Comparison of ENCODE assay signal across 31 cellular contexts in the genomic region with DNA sequence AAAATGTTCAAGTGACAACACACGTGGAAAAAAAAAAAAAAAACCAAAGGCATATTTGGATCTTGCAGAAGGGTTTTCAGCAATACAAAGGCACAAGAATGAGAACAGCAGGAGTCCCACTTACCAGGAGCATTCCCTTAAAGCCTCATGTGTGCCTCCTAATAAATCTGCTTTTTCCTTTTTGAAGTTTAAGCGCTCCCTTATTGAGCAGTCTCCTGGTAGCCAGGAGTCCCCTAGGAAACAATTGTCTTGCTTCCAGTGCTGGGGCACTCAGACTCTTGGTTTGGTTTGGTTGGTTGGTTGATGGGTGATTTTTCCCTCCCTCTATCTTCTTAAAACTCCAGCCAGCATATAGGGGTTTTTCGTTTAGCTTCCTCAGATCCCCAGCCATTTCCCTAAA.
DNase-seq lines count a peak whose midpoint lies in the region; ATAC-seq and TF ChIP-seq lines count a peak whose summit lies in the region.
"Had no signal": no experiment of that assay in that cellular context is flagged by ENCODE, and none has a peak within 500 bp of the region (broad histone marks: within the 10 kb centered on the region; RNA-seq: fewer than 3 reads in every experiment).

No MANE protein-coding gene starts in this region.

- H3K36me3 ChIP-seq in GM23338 (ENCODE audit: insufficient read depth): no peaks in the 10 kb centered on the region
- no peaks in the 10 kb centered on the region for H3K36me3 ChIP-seq in endodermal cell (ENCODE audit: control insufficient read depth, insufficient read depth, low read length)
- no peaks in the 10 kb centered on the region for H3K36me3 ChIP-seq in parathyroid adenoma (ENCODE audit: control insufficient read depth, insufficient read depth, low read length)
- H3K36me3 ChIP-seq in PC-3 (ENCODE audit: low read depth, low read length): no peaks in the 10 kb centered on the region
- H3K36me3 ChIP-seq: brain microvascular endothelial cell, ovary, right atrium auricular region had no signal

- H3K27ac ChIP-seq in GM23338 (ENCODE audit: low read depth): no peak overlapping the region
- peak overlapping the region; percentile 62 for H3K27ac ChIP-seq in endodermal cell (ENCODE audit: low read depth, low read length)
- H3K27ac ChIP-seq in parathyroid adenoma: peak overlapping the region; percentile 66
- H3K27ac ChIP-seq in PC-3 (ENCODE audit: low read length): no peak overlapping the region
- H3K27ac ChIP-seq: brain microvascular endothelial cell, ovary, PC-9, right atrium auricular region had no signal

- TF ChIP-seq CTCF in GM23338 (conservative IDR thresholded peaks at IDR 0.05; ENCODE audit: low read depth in 2 of 2) (no peak), endodermal cell (conservative IDR thresholded peaks at IDR 0.05) (no peak), parathyroid adenoma (IDR thresholded peaks at IDR 0.05) (no peak), PC-3 (conservative IDR thresholded peaks at IDR 0.05; ENCODE audit: low read depth, low read length) (no peak)

- H3K4me3 Mint-ChIP-seq in GM23338 (no peak overlapping the region; the same call in 2 of the 3 replicates), endodermal cell (no peak overlapping the region)
- H3K4me3 Mint-ChIP-seq in activated T-cell treated with anti-CD3 and anti-CD28 coated beads, Interleukin-2, amount 50 U/mL, for 72 hours: no peak overlapping the region
- H3K4me3 Mint-ChIP-seq in activated CD8-positive, alpha-beta T cell treated with anti-CD3 and anti-CD28 coated beads, Interleukin-2, amount 10 ng/mL, durations not matched to agents 7 days and 5 days: no peak overlapping the region
- H3K4me3 Mint-ChIP-seq: activated CD4-positive, alpha-beta memory T cell treated with anti-CD3 and anti-CD28 coated beads for 36 hours; CD4-positive, CD25-positive, alpha-beta regulatory T cell; natural killer cell; stimulated activated naive CD8-positive, alpha-beta T cell treated with anti-CD3 and anti-CD28 coated beads, Interleukin-15, amount 100 ng/mL, for 72 hours; T-helper 1 cell treated with Interleukin-12 subunit alpha and Interleukin-12 subunit beta and Interleukin-4 antibody, amounts not matched to agents 30 μg/mL and 1 μg/mL, for 36 hours had no signal

- H3K4me1 Mint-ChIP-seq in GM23338 (peaks cover 31% of the 10 kb centered on the region), endodermal cell (peaks cover 20% of the 10 kb centered on the region)
- H3K4me1 Mint-ChIP-seq in activated T-cell treated with anti-CD3 and anti-CD28 coated beads, Interleukin-2, amount 50 U/mL, for 72 hours (ENCODE audit: low read depth): no peaks in the 10 kb centered on the region
- H3K4me1 Mint-ChIP-seq in activated CD8-positive, alpha-beta T cell treated with anti-CD3 and anti-CD28 coated beads, Interleukin-2, amount 10 ng/mL, durations not matched to agents 7 days and 5 days (ENCODE audit: low read depth): no peaks in the 10 kb centered on the region
- H3K4me1 Mint-ChIP-seq: CD4-positive, CD25-positive, alpha-beta regulatory T cell; natural killer cell; stimulated activated naive CD8-positive, alpha-beta T cell treated with anti-CD3 and anti-CD28 coated beads, Interleukin-15, amount 100 ng/mL, for 72 hours had no signal

- ATAC-seq in GM23338 (peak; percentile 68), PC-3 (no peak)
- no peak for ATAC-seq in activated T-cell treated with anti-CD3 and anti-CD28 coated beads, Interleukin-2, amount 50 U/mL, for 72 hours (replicated peaks in 1 of 2)
- ATAC-seq in activated CD8-positive, alpha-beta T cell treated with anti-CD3 and anti-CD28 coated beads, Interleukin-2, amount 10 ng/mL, durations not matched to agents 7 days and 5 days: no peak
- ATAC-seq: mucosa of descending colon; natural killer cell; SK-N-SH treated with all-trans-retinoic acid at 6 μM for 48 hours; stimulated activated naive CD8-positive, alpha-beta T cell treated with anti-CD3 and anti-CD28 coated beads, Interleukin-15, amount 100 ng/mL, for 72 hours had no signal

- peaks cover 22% of the 10 kb centered on the region for H3K4me1 ChIP-seq in GM23338 (ENCODE audit: insufficient read depth)
- peaks cover 7% of the 10 kb centered on the region for H3K4me1 ChIP-seq in endodermal cell (ENCODE audit: control insufficient read depth, insufficient read depth, low read length)
- H3K4me1 ChIP-seq in parathyroid adenoma: peaks cover 21% of the 10 kb centered on the region
- H3K4me1 ChIP-seq in PC-3 (ENCODE audit: insufficient read depth, low read length): no peaks in the 10 kb centered on the region

- H2AFZ ChIP-seq in GM23338 (no peak overlapping the region), parathyroid adenoma (peak overlapping the region; percentile 30), PC-3 (ENCODE audit: low read length) (no peak overlapping the region)
- H2AFZ ChIP-seq: PC-9 had no signal

- H3K27ac Mint-ChIP-seq in GM23338: peak overlapping the region; percentile 5; the same call in 1 of the 2 replicates
- H3K27ac Mint-ChIP-seq in endodermal cell: no peak overlapping the region
- no peak overlapping the region for H3K27ac Mint-ChIP-seq in activated T-cell treated with anti-CD3 and anti-CD28 coated beads, Interleukin-2, amount 50 U/mL, for 72 hours
- H3K27ac Mint-ChIP-seq in activated CD8-positive, alpha-beta T cell treated with anti-CD3 and anti-CD28 coated beads, Interleukin-2, amount 10 ng/mL, durations not matched to agents 7 days and 5 days: no peak overlapping the region
- H3K27ac Mint-ChIP-seq: activated CD4-positive, alpha-beta memory T cell treated with anti-CD3 and anti-CD28 coated beads for 36 hours; activated T-helper 2 cell treated with anti-CD3 and anti-CD28 coated beads, Interferon-gamma antibody, Interleukin-2, Interleukin-4, amounts not matched to agents 10 μg/mL and 5 μg/mL and 100 μg/mL, durations not matched to agents 14 hours and 24 hours and 36 hours; CD4-positive, CD25-positive, alpha-beta regulatory T cell; natural killer cell; stimulated activated naive CD8-positive, alpha-beta T cell treated with anti-CD3 and anti-CD28 coated beads, Interleukin-15, amount 100 ng/mL, for 72 hours; T-helper 1 cell treated with Interleukin-12 subunit alpha and Interleukin-12 subunit beta and Interleukin-4 antibody, amounts not matched to agents 30 μg/mL and 1 μg/mL, for 36 hours had no signal

- DNase-seq in GM23338 (ENCODE audit: low spot score): peak; percentile 12
- peak; percentile 42 for DNase-seq in NCI-H2227 (lab: John Stamatoyannopoulos, UW; ENCODE audit: unreplicated experiment)
- DNase-seq in endodermal cell: no peak
- no peak for DNase-seq in head of caudate nucleus
- DNase-seq in PC-3: no peak
- no peak for DNase-seq in activated T-cell treated with anti-CD3 and anti-CD28 coated beads, Interleukin-2, amount 50 U/mL, for 72 hours
- no peak for DNase-seq in activated CD8-positive, alpha-beta T cell treated with anti-CD3 and anti-CD28 coated beads, Interleukin-2, amount 10 ng/mL, durations not matched to agents 7 days and 5 days
- DNase-seq: activated CD4-positive, alpha-beta memory T cell treated with anti-CD3 and anti-CD28 coated beads for 36 hours; activated CD4-positive, alpha-beta T cell treated with anti-CD3 and anti-CD28 coated beads for 1 hour; activated naive CD4-positive, alpha-beta T cell treated with anti-CD3 and anti-CD28 coated beads, Interleukin-2, amount 50 U/mL, for 16 hours; AML-193; amniotic stem cell; brain microvascular endothelial cell; CD4-positive, CD25-positive, alpha-beta regulatory T cell; Karpas-422; kidney glomerular epithelial cell; mucosa of descending colon; natural killer cell; NCI-H1436 treated with DMSO at 0.1 percent for 48 hours; NCI-H526; NK-92 treated with Interleukin-12 subunit alpha and Interleukin-12 subunit beta, amount 100 ng/mL, for 24 hours; ovary; PC-9; stimulated activated CD8-positive, alpha-beta memory T cell treated with anti-CD3 and anti-CD28 coated beads, Interleukin-4, amount 100 ng/mL, for 48 hours; stimulated activated naive CD8-positive, alpha-beta T cell treated with anti-CD3 and anti-CD28 coated beads, Interleukin-15, amount 100 ng/mL, for 72 hours had no signal

- H3K9me3 Mint-ChIP-seq in GM23338 (no peaks in the 10 kb centered on the region), endodermal cell (no peaks in the 10 kb centered on the region)
- H3K9me3 Mint-ChIP-seq in activated T-cell treated with anti-CD3 and anti-CD28 coated beads, Interleukin-2, amount 50 U/mL, for 72 hours: no peaks in the 10 kb centered on the region
- no peaks in the 10 kb centered on the region for H3K9me3 Mint-ChIP-seq in activated CD8-positive, alpha-beta T cell treated with anti-CD3 and anti-CD28 coated beads, Interleukin-2, amount 10 ng/mL, durations not matched to agents 7 days and 5 days (ENCODE audit: insufficient read depth)
- H3K9me3 Mint-ChIP-seq: activated CD4-positive, alpha-beta memory T cell treated with anti-CD3 and anti-CD28 coated beads for 36 hours; activated T-helper 2 cell treated with anti-CD3 and anti-CD28 coated beads, Interferon-gamma antibody, Interleukin-2, Interleukin-4, amounts not matched to agents 10 μg/mL and 5 μg/mL and 100 μg/mL, durations not matched to agents 14 hours and 24 hours and 36 hours; CD4-positive, CD25-positive, alpha-beta regulatory T cell; natural killer cell; stimulated activated naive CD8-positive, alpha-beta T cell treated with anti-CD3 and anti-CD28 coated beads, Interleukin-15, amount 100 ng/mL, for 72 hours; T-helper 1 cell treated with Interleukin-12 subunit alpha and Interleukin-12 subunit beta and Interleukin-4 antibody, amounts not matched to agents 30 μg/mL and 1 μg/mL, for 36 hours had no signal

- H3F3A ChIP-seq in GM23338 (replicated peaks; ENCODE audit: low read depth) (no peaks in the 10 kb centered on the region), PC-3 (ENCODE audit: low read length, unreplicated experiment) (no peaks in the 10 kb centered on the region)

- H3K9ac ChIP-seq in endodermal cell (ENCODE audit: extremely low read depth, low read length, poor library complexity, severe bottlenecking) (no peak overlapping the region), parathyroid adenoma (no peak overlapping the region), PC-3 (ENCODE audit: low read length) (no peak overlapping the region)

- 56 to 78% methylated on average over 1 to 3 of the region's 3 CpGs for WGBS in endodermal cell (ENCODE audit: insufficient coverage in 1 of 2, insufficient read length in 1 of 2), 2 experiments

- H4K20me1 ChIP-seq in GM23338 (replicated peaks; ENCODE audit: insufficient read depth): no peaks in the 10 kb centered on the region
- H4K20me1 ChIP-seq in PC-3 (ENCODE audit: low read length): no peaks in the 10 kb centered on the region

- CTCF ChIA-PET in PC-3 (lab: Charles Lee): no interaction called here
- CTCF ChIA-PET in activated CD8-positive, alpha-beta T cell treated with anti-CD3 and anti-CD28 coated beads, Interleukin-2, amount 10 ng/mL, durations not matched to agents 7 days and 5 days (lab: Charles Lee): no interaction called here

- H3K9me2 ChIP-seq in GM23338 (ENCODE audit: insufficient read depth) (no peaks in the 10 kb centered on the region), PC-3 (replicated peaks; ENCODE audit: low read length) (no peaks in the 10 kb centered on the region)

- H3K9me3 ChIP-seq in endodermal cell (ENCODE audit: control insufficient read depth, low read length): no peaks in the 10 kb centered on the region
- H3K9me3 ChIP-seq in parathyroid adenoma (ENCODE audit: control insufficient read depth, low read length): no peaks in the 10 kb centered on the region
- H3K9me3 ChIP-seq in PC-3 (ENCODE audit: low read length): no peaks in the 10 kb centered on the region
- H3K9me3 ChIP-seq: mucosa of descending colon, ovary, right atrium auricular region had no signal

- no peaks in the 10 kb centered on the region for H3K36me3 Mint-ChIP-seq in GM23338 (ENCODE audit: low read depth)
- H3K36me3 Mint-ChIP-seq in endodermal cell (ENCODE audit: low read depth): no peaks in the 10 kb centered on the region
- H3K36me3 Mint-ChIP-seq in activated T-cell treated with anti-CD3 and anti-CD28 coated beads, Interleukin-2, amount 50 U/mL, for 72 hours (ENCODE audit: insufficient read depth in 2 of 2): no peaks in the 10 kb centered on the region
- no peaks in the 10 kb centered on the region for H3K36me3 Mint-ChIP-seq in activated CD8-positive, alpha-beta T cell treated with anti-CD3 and anti-CD28 coated beads, Interleukin-2, amount 10 ng/mL, durations not matched to agents 7 days and 5 days (ENCODE audit: low read depth)
- H3K36me3 Mint-ChIP-seq: activated CD4-positive, alpha-beta memory T cell treated with anti-CD3 and anti-CD28 coated beads for 36 hours; CD4-positive, CD25-positive, alpha-beta regulatory T cell; natural killer cell had no signal

- H3K27me3 ChIP-seq in GM23338 (ENCODE audit: insufficient read depth) (no peaks in the 10 kb centered on the region), endodermal cell (ENCODE audit: control insufficient read depth, insufficient read depth, low read length, poor library complexity, severe bottlenecking) (no peaks in the 10 kb centered on the region), parathyroid adenoma (ENCODE audit: control insufficient read depth, insufficient read depth, low read length) (no peaks in the 10 kb centered on the region), PC-3 (ENCODE audit: low read length) (peaks cover 56% of the 10 kb centered on the region)
- H3K27me3 ChIP-seq: brain microvascular endothelial cell, ovary, right atrium auricular region had no signal

- H3K4me2 ChIP-seq in GM23338 (no peak overlapping the region), parathyroid adenoma (ENCODE audit: low read length) (no peak overlapping the region), PC-3 (ENCODE audit: low read length) (no peak overlapping the region)
- H3K4me2 ChIP-seq: PC-9 had no signal

- no TSS peak for BruUV-seq in PC-3 (replicated peaks; lab: Mats Ljungman, UMichigan)

- H3K79me2 ChIP-seq in GM23338 (replicated peaks; ENCODE audit: insufficient read depth) (no peaks in the 10 kb centered on the region), parathyroid adenoma (no peaks in the 10 kb centered on the region), PC-3 (ENCODE audit: low read length) (no peaks in the 10 kb centered on the region)

- POLR2A ChIA-PET in PC-3 (lab: Charles Lee; ENCODE audit: unreplicated experiment): no interaction called here
- POLR2A ChIA-PET in activated CD8-positive, alpha-beta T cell treated with anti-CD3 and anti-CD28 coated beads, Interleukin-2, amount 10 ng/mL, durations not matched to agents 7 days and 5 days (lab: Charles Lee): no interaction called here

- intact Hi-C loops in head of caudate nucleus (cut with DNase I): no loop called here
- intact Hi-C loops in PC-3 (cut with micrococcal nuclease): no loop called here

- no peak overlapping the region for H3K4me3 ChIP-seq in GM23338
- H3K4me3 ChIP-seq in endodermal cell (ENCODE audit: low read length): no peak overlapping the region
- H3K4me3 ChIP-seq in parathyroid adenoma (ENCODE audit: low read depth, low read length): no peak overlapping the region
- H3K4me3 ChIP-seq in PC-3 (ENCODE audit: low read length): no peak overlapping the region
- H3K4me3 ChIP-seq: lung, mucosa of descending colon, ovary, PC-9, right atrium auricular region had no signal

- H3K27me3 Mint-ChIP-seq in GM23338 (ENCODE audit: insufficient read depth, low read depth, poor library complexity) (peaks cover 3% of the 10 kb centered on the region), endodermal cell (ENCODE audit: insufficient read depth) (no peaks in the 10 kb centered on the region)
- peaks cover 6% of the 10 kb centered on the region for H3K27me3 Mint-ChIP-seq in activated T-cell treated with anti-CD3 and anti-CD28 coated beads, Interleukin-2, amount 50 U/mL, for 72 hours (ENCODE audit: low read depth)
- peaks cover 4% of the 10 kb centered on the region for H3K27me3 Mint-ChIP-seq in activated CD8-positive, alpha-beta T cell treated with anti-CD3 and anti-CD28 coated beads, Interleukin-2, amount 10 ng/mL, durations not matched to agents 7 days and 5 days (ENCODE audit: low read depth)
- H3K27me3 Mint-ChIP-seq: activated CD4-positive, alpha-beta memory T cell treated with anti-CD3 and anti-CD28 coated beads for 36 hours had no signal

Comparison
In these comparisons a context has a peak if more than half of its experiments do, and no peak if none do; other contexts are left out.
1. DNase-seq: peak in GM23338 (single experiment) and NCI-H2227 (single experiment); none in endodermal cell (single experiment), head of caudate nucleus (0 of 42), PC-3 (single experiment), activated T-cell treated with anti-CD3 and anti-CD28 coated beads, Interleukin-2, amount 50 U/mL, for 72 hours (0 of 2) and activated CD8-positive, alpha-beta T cell treated with anti-CD3 and anti-CD28 coated beads, Interleukin-2, amount 10 ng/mL, durations not matched to agents 7 days and 5 days (single experiment).
2. H3K27ac ChIP-seq: peak in endodermal cell (single experiment) and parathyroid adenoma (single experiment); none in GM23338 (single experiment) and PC-3 (single experiment).